Comparison of ENCODE assay signal across 28 cellular contexts in the genomic region with DNA sequence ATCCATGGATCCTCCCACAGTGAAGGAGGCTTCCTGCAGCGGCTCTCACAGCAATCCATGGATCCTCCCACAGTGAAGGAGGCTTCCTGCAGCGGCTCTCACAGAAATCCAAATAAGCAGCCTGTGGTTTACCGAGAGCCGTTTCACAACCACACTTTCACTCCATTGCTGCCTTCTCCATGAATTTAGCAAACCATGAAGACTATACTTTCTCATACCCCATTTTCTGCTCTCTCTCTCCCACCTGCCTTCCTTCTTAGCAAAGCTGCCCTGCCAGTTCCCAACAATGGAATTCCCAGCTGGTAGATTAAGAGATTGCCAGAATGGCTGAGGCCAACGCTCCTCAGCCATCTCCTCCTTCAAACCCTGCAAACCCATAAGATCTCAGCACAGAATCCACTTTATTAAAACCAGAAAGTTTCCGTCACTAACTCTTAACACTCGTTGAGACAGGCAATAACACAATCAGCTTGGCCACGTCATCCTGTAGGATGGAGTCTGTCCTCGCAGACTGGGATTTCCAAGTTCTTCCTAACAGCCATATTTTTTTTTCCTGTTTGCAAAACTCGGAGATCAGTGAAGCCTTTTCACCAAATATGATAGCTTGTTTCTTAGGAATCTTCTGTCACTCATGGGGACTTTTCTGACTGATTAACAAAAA.
DNase-seq lines count a peak whose midpoint lies in the region; ATAC-seq, FAIRE-seq and TF ChIP-seq lines count a peak whose summit lies in the region.
"Had no signal": no experiment of that assay in that cellular context is flagged by ENCODE, and none has a peak within 500 bp of the region (broad histone marks: within the 10 kb centered on the region; RNA-seq: fewer than 3 reads in every experiment).

No MANE protein-coding gene starts in this region.

- H3K4me1 ChIP-seq in astrocyte (ENCODE audit: insufficient read depth, low read length) (peaks cover 17% of the 10 kb centered on the region), Peyer's patch (no peaks in the 10 kb centered on the region)
- H3K4me1 ChIP-seq: breast epithelium, colonic mucosa, gastrocnemius medialis, left lung had no signal

- H3K27me3 Mint-ChIP-seq in astrocyte (ENCODE audit: low read depth, unreplicated experiment) (peaks cover 17% of the 10 kb centered on the region), nephron (ENCODE audit: low read depth) (peaks cover 9% of the 10 kb centered on the region)

- H3K9me3 ChIP-seq in astrocyte (ENCODE audit: insufficient read depth, low read depth, low read length) (no peaks in the 10 kb centered on the region), Peyer's patch (no peaks in the 10 kb centered on the region)
- H3K9me3 ChIP-seq: BLaER1 treated with 17β-estradiol and CSF1 and Interleukin-3, amounts not matched to agents 10 nM and 100 nM; breast epithelium; colonic mucosa; gastrocnemius medialis; left lung had no signal

- CTCF ChIA-PET in RWPE1 (lab: Yijun Ruan, JAX): no interaction called here

- TF ChIP-seq CTCF in AG10803 (conservative IDR thresholded peaks at IDR 0.05; ENCODE audit: low read length) (no peak), astrocyte (IDR thresholded peaks at IDR 0.05; ENCODE audit: insufficient read depth, low read depth, low read length) (no peak), nephron (IDR thresholded peaks at IDR 0.05; ENCODE audit: unreplicated experiment in 3 of 3) (no peak), Peyer's patch (IDR thresholded peaks at IDR 0.05) (no peak), RWPE1 (conservative IDR thresholded peaks at IDR 0.05; ENCODE audit: low read depth) (no peak)

- POLR2A ChIA-PET in RWPE1 (lab: Yijun Ruan, JAX; ENCODE audit: low non-redundant PET): no interaction called here

- peak overlapping the region; percentile 35 for H3K4me2 ChIP-seq in astrocyte (ENCODE audit: low read length)
- H3K4me2 ChIP-seq: BLaER1 treated with 17β-estradiol and CSF1 and Interleukin-3, amounts not matched to agents 10 nM and 100 nM; PC-9 had no signal

- H3K9me3 Mint-ChIP-seq in astrocyte (ENCODE audit: unreplicated experiment): peaks cover 4% of the 10 kb centered on the region
- H3K9me3 Mint-ChIP-seq in nephron: peaks cover 3% of the 10 kb centered on the region
- H3K9me3 Mint-ChIP-seq: mesothelial cell of epicardium, naive B cell had no signal

- no peak for ATAC-seq in HG02852 (IDR thresholded peaks at IDR 0.05; ENCODE audit: unreplicated experiment)
- ATAC-seq: esophagus mucosa, gastrocnemius medialis, left lung had no signal

- FAIRE-seq in astrocyte (lab: Jason Lieb, UNC): peak; percentile 58

- H3K9ac ChIP-seq in astrocyte (ENCODE audit: low read length): no peak overlapping the region
- H3K9ac ChIP-seq: BLaER1 treated with 17β-estradiol and CSF1 and Interleukin-3, amounts not matched to agents 10 nM and 100 nM had no signal

- H3K27me3 ChIP-seq in astrocyte (ENCODE audit: insufficient read depth, low read length) (no peaks in the 10 kb centered on the region), Peyer's patch (no peaks in the 10 kb centered on the region)
- H3K27me3 ChIP-seq: BLaER1 treated with 17β-estradiol and CSF1 and Interleukin-3, amounts not matched to agents 10 nM and 100 nM; breast epithelium; colonic mucosa; gastrocnemius medialis; left lung had no signal

- H3K36me3 Mint-ChIP-seq in astrocyte (ENCODE audit: low read depth, unreplicated experiment) (peaks cover 6% of the 10 kb centered on the region), nephron (ENCODE audit: low read depth) (peaks cover 8% of the 10 kb centered on the region)
- H3K36me3 Mint-ChIP-seq: mesothelial cell of epicardium had no signal

- H2AFZ ChIP-seq in astrocyte (ENCODE audit: low read depth, low read length): no peak overlapping the region
- H2AFZ ChIP-seq: PC-9 had no signal

- H3K36me3 ChIP-seq in astrocyte (ENCODE audit: insufficient read depth, low read length): no peaks in the 10 kb centered on the region
- H3K36me3 ChIP-seq in Peyer's patch: no peaks in the 10 kb centered on the region
- H3K36me3 ChIP-seq: BLaER1 treated with 17β-estradiol and CSF1 and Interleukin-3, amounts not matched to agents 10 nM and 100 nM; breast epithelium; colonic mucosa; gastrocnemius medialis; left lung had no signal

- H3K4me3 ChIP-seq in AG10803 (ENCODE audit: low read length) (no peak overlapping the region), astrocyte (ENCODE audit: insufficient read depth, low read depth, low read length) (no peak overlapping the region), Peyer's patch (no peak overlapping the region)
- H3K4me3 ChIP-seq: BLaER1 treated with 17β-estradiol and CSF1 and Interleukin-3, amounts not matched to agents 10 nM and 100 nM; colonic mucosa; gastrocnemius medialis; left lung; PC-9 had no signal

- H3K27ac Mint-ChIP-seq in astrocyte (ENCODE audit: unreplicated experiment): peak overlapping the region; percentile 53
- peak overlapping the region in 2 of 3 experiments; percentile 10 to 42 for H3K27ac Mint-ChIP-seq in nephron
- H3K27ac Mint-ChIP-seq: mesothelial cell of epicardium had no signal

- H4K20me1 ChIP-seq in astrocyte (ENCODE audit: insufficient read depth, low read length): no peaks in the 10 kb centered on the region

- no peaks in the 10 kb centered on the region for H3K79me2 ChIP-seq in astrocyte (ENCODE audit: insufficient read depth, low read length)

- H3K4me1 Mint-ChIP-seq in astrocyte (ENCODE audit: low read depth, unreplicated experiment) (peaks cover 8% of the 10 kb centered on the region), nephron (peaks cover 5% of the 10 kb centered on the region)

- no peak for TF ChIP-seq POLR2A in Peyer's patch (IDR thresholded peaks at IDR 0.05)

- no peak overlapping the region for H3K4me3 Mint-ChIP-seq in astrocyte (ENCODE audit: unreplicated experiment)
- H3K4me3 Mint-ChIP-seq in nephron: no peak overlapping the region
- H3K4me3 Mint-ChIP-seq: mesothelial cell of epicardium, naive B cell had no signal

- DNase-seq in AG10803 (ENCODE audit: low read depth) (peak; percentile 54), GM03348 (ENCODE audit: low spot score) (peak; percentile 41), astrocyte (ENCODE audit: low read depth) (no peak), Peyer's patch (no peak), RWPE1 (ENCODE audit: low spot score) (no peak)
- DNase-seq: activated CD4-positive, alpha-beta T cell treated with anti-CD3 and anti-CD28 coated beads, Interleukin-2, amount 50 U/mL, for 4 hours; activated naive CD4-positive, alpha-beta T cell treated with anti-CD3 and anti-CD28 coated beads, Interleukin-2, amount 50 U/mL, for 16 hours; amygdala; colonic mucosa; effector memory CD4-positive, alpha-beta T cell; gastrocnemius medialis; hippocampal formation; naive B cell; NCI-H1048; NCI-H1694 treated with DMSO at 0.1 percent for 48 hours; NCI-H2171; NCI-H510A treated with DMSO at 0.1 percent for 48 hours; NK-92 treated with Interleukin-12 subunit alpha and Interleukin-12 subunit beta, amount 100 ng/mL, for 24 hours; PC-9; stimulated activated CD4-positive, alpha-beta T cell treated with anti-CD3 and anti-CD28 coated beads, Interleukin-12 subunit alpha, Interleukin-12 subunit beta, amount 100 ng/mL, for 4 hours; stimulated activated CD4-positive, alpha-beta T cell treated with anti-CD3 and anti-CD28 coated beads, Interleukin-4, amount 100 ng/mL, for 1 hour had no signal

- H3K27ac ChIP-seq in astrocyte (ENCODE audit: low read depth, low read length): no peak overlapping the region
- H3K27ac ChIP-seq in Peyer's patch: no peak overlapping the region
- no peak overlapping the region for H3K27ac ChIP-seq in RWPE1
- H3K27ac ChIP-seq: BLaER1 treated with 17β-estradiol and CSF1 and Interleukin-3, amounts not matched to agents 10 nM and 100 nM; colonic mucosa; gastrocnemius medialis; left lung; PC-9 had no signal

Comparison
In these comparisons a context has a peak if more than half of its experiments do, and no peak if none do; other contexts are left out.
1. DNase-seq: peak in AG10803 (single experiment) and GM03348 (single experiment); none in astrocyte (single experiment), Peyer's patch (0 of 3) and RWPE1 (single experiment).